In genomic region chr7:336149-336533, GRCh38 we compare ENCODE assay signal across 15 cellular contexts. TPM values are rescaled to one million over a fixed set of nuclear protein-coding genes. Genes with fewer than 3 reads are reported as not detected.
"Had no signal": no experiment of that assay in that cellular context is flagged by ENCODE, and none has a peak within 500 bp of the region (broad histone marks: within the 10 kb centered on the region; RNA-seq: fewer than 3 reads in every experiment).

No MANE protein-coding gene starts in this region.

RNA-seq across cellular contexts. Expression of gene FOXL3, which starts 46.2 kb away (rescaled TPM):
- total RNA-seq: stomach, subcutaneous adipose tissue, suprapubic skin, temporal lobe, thoracic aorta, thyroid gland, tibial nerve, transverse colon, upper lobe of left lung, upper lobe of right lung, ureter, urinary bladder, uterus, vagina had no signal
- polyA plus RNA-seq: stomach, thymus, urinary bladder had no signal
